In the genomic region with DNA sequence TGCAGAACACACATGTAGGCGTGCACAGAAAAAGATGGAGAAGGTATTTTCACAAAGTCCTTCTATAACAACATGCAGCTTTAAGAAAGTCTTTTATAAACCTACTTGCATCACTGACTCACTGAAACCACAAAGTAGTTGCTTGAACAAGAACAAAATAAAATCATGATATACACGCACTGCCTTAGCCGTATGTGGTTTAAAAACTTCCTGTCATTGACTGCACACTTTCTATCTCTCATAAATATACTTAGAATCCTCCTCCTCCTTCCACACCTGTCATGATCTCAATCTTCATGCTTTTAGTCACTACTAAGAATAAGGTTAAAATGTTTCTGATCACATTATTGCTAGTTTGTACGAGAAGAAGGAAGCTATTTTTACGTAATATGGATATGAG, we compare ENCODE assay signal across 8 cellular contexts. TPM values are rescaled to one million over a fixed set of nuclear protein-coding genes. Genes with fewer than 3 reads are reported as not detected.
DNase-seq lines count a peak whose midpoint lies in the region; ATAC-seq and TF ChIP-seq lines count a peak whose summit lies in the region.

No MANE protein-coding gene starts in this region.

- H3K27me3 ChIP-seq in mammary epithelial cell (ENCODE audit: insufficient read depth, low read length) (no peaks in the 10 kb centered on the region), breast epithelium (no peaks in the 10 kb centered on the region)

- CTCF ChIA-PET in mammary epithelial cell (lab: Charles Lee; ENCODE audit: low non-redundant PET), result no interaction called here

- H3K27ac Mint-ChIP-seq in activated T-helper 1 cell treated with anti-CD3 and anti-CD28 coated beads, Interleukin-12 subunit alpha, Interleukin-12 subunit beta, Interleukin-2, Interleukin-4 antibody, amounts not matched to agents 30 ng/mL and 10 ng/mL and 1 ng/mL, durations not matched to agents 14 hours and 24 hours and 36 hours, result peak overlapping the region; percentile 42
- peak overlapping the region; percentile 2 for H3K27ac Mint-ChIP-seq in stimulated activated naive CD8-positive, alpha-beta T cell treated with anti-CD3 and anti-CD28 coated beads, Interleukin-15, Interleukin-2, amounts not matched to agents 100 ng/mL and 50 ng/mL, for 24 hours

- no peaks in the 10 kb centered on the region for H3K79me2 ChIP-seq in mammary epithelial cell (ENCODE audit: insufficient read depth, low read length)

- ATAC-seq in HG03060 (IDR thresholded peaks at IDR 0.05; ENCODE audit: low read depth, unreplicated experiment), result peak; percentile 91

- DNase-seq in mammary epithelial cell, result peak; percentile 79
- DNase-seq in breast epithelium (ENCODE audit: low spot score in 2 of 2), result no peak
- DNase-seq in activated T-helper 1 cell treated with anti-CD3 and anti-CD28 coated beads, Interleukin-12 subunit alpha, Interleukin-12 subunit beta, Interleukin-2, Interleukin-4 antibody, amounts not matched to agents 30 ng/mL and 10 ng/mL and 1 ng/mL, durations not matched to agents 14 hours and 24 hours and 36 hours (ENCODE audit: low spot score), result peak; percentile 29
- no peak for DNase-seq in SIG-M5 treated with dmso at 0.1 percent for 504 hours (lab: John Stamatoyannopoulos, UW; ENCODE audit: unreplicated experiment)
- DNase-seq in effector CD4-positive, alpha-beta T cell, result no peak
- DNase-seq in activated CD4-positive, alpha-beta T cell treated with anti-CD3 and anti-CD28 coated beads for 1 hour, result no peak

- in situ Hi-C loops in mammary epithelial cell (cut with MboI; ENCODE audit: low sequenced_read_pairs in 2 of 2), result no loop called here

- no peaks in the 10 kb centered on the region for H4K20me1 ChIP-seq in mammary epithelial cell (ENCODE audit: insufficient read depth, low read length)

- H3K9ac ChIP-seq in mammary epithelial cell (ENCODE audit: insufficient read depth, low read length), result no peak overlapping the region

- 52% methylated on average over 5 of the region's 5 CpGs for WGBS in mammary epithelial cell (ENCODE audit: low coverage, missing lambda C conversion rate)

- TF ChIP-seq CTCF in mammary epithelial cell (conservative IDR thresholded peaks at IDR 0.05 in 1 of 2, IDR thresholded peaks at IDR 0.05 in 1 of 2; ENCODE audit: extremely low read depth in 1 of 2, insufficient read depth in 1 of 2, low read depth in 1 of 2, low read length in 2 of 2) (no peak), breast epithelium (IDR thresholded peaks at IDR 0.05) (no peak)

- TF ChIP-seq POLR2A in breast epithelium (IDR thresholded peaks at IDR 0.05), result no peak

- intact Hi-C loops in mammary epithelial cell (cut with micrococcal nuclease), result no loop called here
- intact Hi-C loops in breast epithelium (cut with DNase I; ENCODE audit: low total_unique reads), result no loop called here
- intact Hi-C loops in activated T-helper 1 cell treated with anti-CD3 and anti-CD28 coated beads, Interleukin-12 subunit alpha, Interleukin-12 subunit beta, Interleukin-2, Interleukin-4 antibody, amounts not matched to agents 30 ng/mL and 10 ng/mL and 1 ng/mL, durations not matched to agents 14 hours and 24 hours and 36 hours (cut with micrococcal nuclease), result loop anchor here (1.0 to 5.0 kb wide), 7 partner anchors 11 to 634 kb away; partner anchors contain the start of genes CCND2, PARP11, RAD51AP1 and TIGAR

- H3K4me3 ChIP-seq in mammary epithelial cell (replicated peaks in 1 of 3; ENCODE audit: insufficient read depth in 1 of 3, low read depth in 2 of 3, low read length in 3 of 3) (no peak overlapping the region), breast epithelium (no peak overlapping the region)

- peak overlapping the region; percentile 13 for H3K4me2 ChIP-seq in mammary epithelial cell (ENCODE audit: insufficient read depth, low read depth, low read length)

- H3K36me3 ChIP-seq in mammary epithelial cell (ENCODE audit: insufficient read depth, low read length) (peaks cover 7% of the 10 kb centered on the region), breast epithelium (peaks cover 8% of the 10 kb centered on the region)

- peak overlapping the region; percentile 40 for H3K4me3 Mint-ChIP-seq in activated T-helper 1 cell treated with anti-CD3 and anti-CD28 coated beads, Interleukin-12 subunit alpha, Interleukin-12 subunit beta, Interleukin-2, Interleukin-4 antibody, amounts not matched to agents 30 ng/mL and 10 ng/mL and 1 ng/mL, durations not matched to agents 14 hours and 24 hours and 36 hours
- peak overlapping the region; percentile 25 for H3K4me3 Mint-ChIP-seq in stimulated activated naive CD8-positive, alpha-beta T cell treated with anti-CD3 and anti-CD28 coated beads, Interleukin-15, Interleukin-2, amounts not matched to agents 100 ng/mL and 50 ng/mL, for 24 hours

- H3K27me3 Mint-ChIP-seq in activated T-helper 1 cell treated with anti-CD3 and anti-CD28 coated beads, Interleukin-12 subunit alpha, Interleukin-12 subunit beta, Interleukin-2, Interleukin-4 antibody, amounts not matched to agents 30 ng/mL and 10 ng/mL and 1 ng/mL, durations not matched to agents 14 hours and 24 hours and 36 hours (ENCODE audit: insufficient read depth), result no peaks in the 10 kb centered on the region
- H3K27me3 Mint-ChIP-seq in stimulated activated naive CD8-positive, alpha-beta T cell treated with anti-CD3 and anti-CD28 coated beads, Interleukin-15, Interleukin-2, amounts not matched to agents 100 ng/mL and 50 ng/mL, for 24 hours, result no peaks in the 10 kb centered on the region

- H3K36me3 Mint-ChIP-seq in activated T-helper 1 cell treated with anti-CD3 and anti-CD28 coated beads, Interleukin-12 subunit alpha, Interleukin-12 subunit beta, Interleukin-2, Interleukin-4 antibody, amounts not matched to agents 30 ng/mL and 10 ng/mL and 1 ng/mL, durations not matched to agents 14 hours and 24 hours and 36 hours (ENCODE audit: low read depth), result peaks cover 18% of the 10 kb centered on the region
- peaks cover 27% of the 10 kb centered on the region for H3K36me3 Mint-ChIP-seq in stimulated activated naive CD8-positive, alpha-beta T cell treated with anti-CD3 and anti-CD28 coated beads, Interleukin-15, Interleukin-2, amounts not matched to agents 100 ng/mL and 50 ng/mL, for 24 hours (ENCODE audit: low read depth)

- peaks cover 36% of the 10 kb centered on the region for H3K4me1 Mint-ChIP-seq in activated T-helper 1 cell treated with anti-CD3 and anti-CD28 coated beads, Interleukin-12 subunit alpha, Interleukin-12 subunit beta, Interleukin-2, Interleukin-4 antibody, amounts not matched to agents 30 ng/mL and 10 ng/mL and 1 ng/mL, durations not matched to agents 14 hours and 24 hours and 36 hours (ENCODE audit: low read depth)
- peaks cover 20% of the 10 kb centered on the region for H3K4me1 Mint-ChIP-seq in stimulated activated naive CD8-positive, alpha-beta T cell treated with anti-CD3 and anti-CD28 coated beads, Interleukin-15, Interleukin-2, amounts not matched to agents 100 ng/mL and 50 ng/mL, for 24 hours (ENCODE audit: low read depth)

- no TSS peak for BruUV-seq in mammary epithelial cell (replicated peaks; lab: Mats Ljungman, UMichigan)

- no peak overlapping the region for H3K27ac ChIP-seq in mammary epithelial cell (ENCODE audit: insufficient read depth, low read depth, low read length)
- H3K27ac ChIP-seq in breast epithelium, result no peak overlapping the region

- H3K9me3 ChIP-seq in mammary epithelial cell (replicated peaks; ENCODE audit: insufficient read depth, low read length), result no peaks in the 10 kb centered on the region
- H3K9me3 ChIP-seq in breast epithelium, result no peaks in the 10 kb centered on the region

- H3K4me1 ChIP-seq in mammary epithelial cell (ENCODE audit: insufficient read depth, low read length) (peaks cover 7% of the 10 kb centered on the region), breast epithelium (no peaks in the 10 kb centered on the region)

- dilution Hi-C loops in mammary epithelial cell (cut with HindIII; ENCODE audit: low sequenced_read_pairs), result no loop called here

- H2AFZ ChIP-seq in mammary epithelial cell (ENCODE audit: low read depth, low read length), result no peak overlapping the region

- H3K9me3 Mint-ChIP-seq in activated T-helper 1 cell treated with anti-CD3 and anti-CD28 coated beads, Interleukin-12 subunit alpha, Interleukin-12 subunit beta, Interleukin-2, Interleukin-4 antibody, amounts not matched to agents 30 ng/mL and 10 ng/mL and 1 ng/mL, durations not matched to agents 14 hours and 24 hours and 36 hours, result no peaks in the 10 kb centered on the region
- no peaks in the 10 kb centered on the region for H3K9me3 Mint-ChIP-seq in stimulated activated naive CD8-positive, alpha-beta T cell treated with anti-CD3 and anti-CD28 coated beads, Interleukin-15, Interleukin-2, amounts not matched to agents 100 ng/mL and 50 ng/mL, for 24 hours

RNA-seq across cellular contexts. Expression of gene RAD51AP1, which starts 31.8 kb away (rescaled TPM):
- total RNA-seq in mammary epithelial cell (10 to 100 TPM in 1 of 2 donors, 1 to 10 TPM in 1; 3.0 to 23.4 TPM), breast epithelium (1 to 10 TPM; 2.1 to 5.4 (median 2.9) TPM)
- 15.4 TPM for polyA plus RNA-seq in mammary epithelial cell
- polyA minus RNA-seq in mammary epithelial cell, result 5.2 TPM
- total RNA-seq in activated T-helper 1 cell treated with anti-CD3 and anti-CD28 coated beads, Interleukin-12 subunit alpha, Interleukin-12 subunit beta, Interleukin-2, Interleukin-4 antibody, amounts not matched to agents 30 ng/mL and 10 ng/mL and 1 ng/mL, durations not matched to agents 14 hours and 24 hours and 36 hours, result 34.1 and 39.4 TPM in 2 replicates

RNA-seq across cellular contexts. Expression of gene DYRK4, which starts 55.1 kb away (rescaled TPM):
- total RNA-seq in mammary epithelial cell (10 to 100 TPM; 40.2 to 46.9 TPM), breast epithelium (10 to 100 TPM; 18.6 to 38.0 (median 29.0) TPM)
- polyA plus RNA-seq in mammary epithelial cell, result 36.5 TPM
- polyA minus RNA-seq in mammary epithelial cell, result 28.9 TPM
- 25.7 and 29.8 TPM in 2 replicates for total RNA-seq in activated T-helper 1 cell treated with anti-CD3 and anti-CD28 coated beads, Interleukin-12 subunit alpha, Interleukin-12 subunit beta, Interleukin-2, Interleukin-4 antibody, amounts not matched to agents 30 ng/mL and 10 ng/mL and 1 ng/mL, durations not matched to agents 14 hours and 24 hours and 36 hours

Comparison
In these comparisons a context has a peak if more than half of its experiments do, and no peak if none do; other contexts are left out.
1. DNase-seq: peak in mammary epithelial cell (single experiment) and activated T-helper 1 cell treated with anti-CD3 and anti-CD28 coated beads, Interleukin-12 subunit alpha, Interleukin-12 subunit beta, Interleukin-2, Interleukin-4 antibody, amounts not matched to agents 30 ng/mL and 10 ng/mL and 1 ng/mL, durations not matched to agents 14 hours and 24 hours and 36 hours (single experiment); none in breast epithelium (0 of 2), SIG-M5 treated with dmso at 0.1 percent for 504 hours (single experiment), effector CD4-positive, alpha-beta T cell (single experiment) and activated CD4-positive, alpha-beta T cell treated with anti-CD3 and anti-CD28 coated beads for 1 hour (single experiment).